Comparison of ENCODE assay signal across 1 cellular context in genomic region chr12:47085815-47086252, GRCh38.
TF ChIP-seq lines count a peak whose summit lies in the region.

No MANE protein-coding gene starts in this region.

TF ChIP-seq in HCT116, 20 proteins besides CTCF, POLR2A, EP300 and RAD21 (continued from another document):
- TF ChIP-seq, protein P1, sequence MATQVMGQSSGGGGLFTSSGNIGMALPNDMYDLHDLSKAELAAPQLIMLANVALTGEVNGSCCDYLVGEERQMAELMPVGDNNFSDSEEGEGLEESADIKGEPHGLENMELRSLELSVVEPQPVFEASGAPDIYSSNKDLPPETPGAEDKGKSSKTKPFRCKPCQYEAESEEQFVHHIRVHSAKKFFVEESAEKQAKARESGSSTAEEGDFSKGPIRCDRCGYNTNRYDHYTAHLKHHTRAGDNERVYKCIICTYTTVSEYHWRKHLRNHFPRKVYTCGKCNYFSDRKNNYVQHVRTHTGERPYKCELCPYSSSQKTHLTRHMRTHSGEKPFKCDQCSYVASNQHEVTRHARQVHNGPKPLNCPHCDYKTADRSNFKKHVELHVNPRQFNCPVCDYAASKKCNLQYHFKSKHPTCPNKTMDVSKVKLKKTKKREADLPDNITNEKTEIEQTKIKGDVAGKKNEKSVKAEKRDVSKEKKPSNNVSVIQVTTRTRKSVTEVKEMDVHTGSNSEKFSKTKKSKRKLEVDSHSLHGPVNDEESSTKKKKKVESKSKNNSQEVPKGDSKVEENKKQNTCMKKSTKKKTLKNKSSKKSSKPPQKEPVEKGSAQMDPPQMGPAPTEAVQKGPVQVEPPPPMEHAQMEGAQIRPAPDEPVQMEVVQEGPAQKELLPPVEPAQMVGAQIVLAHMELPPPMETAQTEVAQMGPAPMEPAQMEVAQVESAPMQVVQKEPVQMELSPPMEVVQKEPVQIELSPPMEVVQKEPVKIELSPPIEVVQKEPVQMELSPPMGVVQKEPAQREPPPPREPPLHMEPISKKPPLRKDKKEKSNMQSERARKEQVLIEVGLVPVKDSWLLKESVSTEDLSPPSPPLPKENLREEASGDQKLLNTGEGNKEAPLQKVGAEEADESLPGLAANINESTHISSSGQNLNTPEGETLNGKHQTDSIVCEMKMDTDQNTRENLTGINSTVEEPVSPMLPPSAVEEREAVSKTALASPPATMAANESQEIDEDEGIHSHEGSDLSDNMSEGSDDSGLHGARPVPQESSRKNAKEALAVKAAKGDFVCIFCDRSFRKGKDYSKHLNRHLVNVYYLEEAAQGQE (IDR thresholded peaks at IDR 0.05; ENCODE audit: low read depth) = no peak
TF ChIP-seq in HCT116: peak in this region for 4.
